16 cellular contexts compared by ENCODE assay signal in genomic region chr17:37493249-37494027, GRCh38. TPM values are rescaled to one million over a fixed set of nuclear protein-coding genes. Genes with fewer than 3 reads are reported as not detected.
A peak's percentile ranks its signal among the peaks of the same experiment; 100 is the strongest.
DNase-seq lines count a peak whose midpoint lies in the region; ATAC-seq, FAIRE-seq and TF ChIP-seq lines count a peak whose summit lies in the region.
"Had no signal": no experiment of that assay in that cellular context is flagged by ENCODE, and none has a peak within 500 bp of the region (broad histone marks: within the 10 kb centered on the region; RNA-seq: fewer than 3 reads in every experiment).

No MANE protein-coding gene starts in this region.

- no peak overlapping the region for H2AK5ac ChIP-seq in neuronal stem cell (ENCODE audit: low read depth, low read length)

- H3K18ac ChIP-seq in neuronal stem cell (ENCODE audit: low read length): no peak overlapping the region

- no peak overlapping the region for H3K23ac ChIP-seq in neuronal stem cell (ENCODE audit: low read depth, low read length, poor library complexity)

- no peak overlapping the region for H3K4ac ChIP-seq in neuronal stem cell (ENCODE audit: low read length)

- no peak for ATAC-seq in stimulated activated memory B cell treated with anti-CD40 and anti-IgM and Interleukin-4, amounts not matched to agents 10 μg/mL and 1 μg/mL and 100 μg/mL, for 72 hours
- no peak for ATAC-seq in GM21447 (IDR thresholded peaks at IDR 0.05; ENCODE audit: unreplicated experiment)

- H3K27me3 ChIP-seq in BJ (ENCODE audit: control insufficient read depth, insufficient read depth, low read length): no peaks in the 10 kb centered on the region
- H3K27me3 ChIP-seq in bronchial epithelial cell (ENCODE audit: control insufficient read depth, insufficient read depth, low read length): no peaks in the 10 kb centered on the region
- H3K27me3 ChIP-seq in muscle layer of duodenum (ENCODE audit: low read depth, low read length): no peaks in the 10 kb centered on the region
- peaks cover 0 to 7% (median 0%) of the 10 kb centered on the region in 3 experiments for H3K27me3 ChIP-seq in neuronal stem cell (ENCODE audit: control insufficient read depth in 3 of 3, insufficient read depth in 3 of 3, low read depth in 1 of 3, low read length in 3 of 3)
- H3K27me3 ChIP-seq: tibial nerve had no signal

- H4K91ac ChIP-seq in neuronal stem cell (ENCODE audit: low read depth, low read length, poor library complexity): no peak overlapping the region

- H3K27ac ChIP-seq in muscle layer of duodenum (ENCODE audit: low read length): peak overlapping the region; percentile 36
- H3K27ac ChIP-seq in neuronal stem cell (replicated peaks; ENCODE audit: low read length): no peak overlapping the region
- H3K27ac ChIP-seq: neutrophil had no signal

- H3K4me2 ChIP-seq in neuronal stem cell (ENCODE audit: insufficient read depth, low read length, poor library complexity, severe bottlenecking): no peak overlapping the region

- no peak for TF ChIP-seq CTCF in BJ (IDR thresholded peaks at IDR 0.05; ENCODE audit: insufficient read depth, low read depth, low read length)
- TF ChIP-seq CTCF in bronchial epithelial cell (IDR thresholded peaks at IDR 0.05; ENCODE audit: insufficient read depth, low read length, severe bottlenecking): no peak

- no peaks in the 10 kb centered on the region for H3K36me3 ChIP-seq in BJ (ENCODE audit: control insufficient read depth, insufficient read depth, low read length)
- peaks cover 4% of the 10 kb centered on the region for H3K36me3 ChIP-seq in bronchial epithelial cell (ENCODE audit: control insufficient read depth, insufficient read depth, low read length)
- H3K36me3 ChIP-seq in muscle layer of duodenum (ENCODE audit: control insufficient read depth in 1 of 2, insufficient read depth in 2 of 2, low read length in 2 of 2): peaks cover 0 to 4% of the 10 kb centered on the region in 2 donors
- peaks cover 0 to 4% of the 10 kb centered on the region in 2 donors for H3K36me3 ChIP-seq in neuronal stem cell (replicated peaks in 1 of 2; ENCODE audit: control insufficient read depth in 2 of 2, insufficient read depth in 2 of 2, low read length in 2 of 2)
- H3K36me3 ChIP-seq: neutrophil, tibial nerve had no signal

- no peak overlapping the region for H3K4me3 Mint-ChIP-seq in stimulated activated memory B cell treated with anti-CD40 and anti-IgM and Interleukin-4, amounts not matched to agents 10 μg/mL and 1 μg/mL and 100 μg/mL, for 72 hours

- peak; percentile 98 for DNase-seq in BJ (ENCODE audit: low read depth)
- DNase-seq in LHCN-M2 (ENCODE audit: low read depth): peak; percentile 91
- DNase-seq in bronchial epithelial cell (ENCODE audit: low read depth): peak; percentile 96
- DNase-seq in NCI-H748 (lab: John Stamatoyannopoulos, UW; ENCODE audit: unreplicated experiment): no peak
- no peak for DNase-seq in neuronal stem cell (ENCODE audit: low spot score)
- DNase-seq: activated effector memory CD4-positive, alpha-beta T cell treated with anti-CD3 and anti-CD28 coated beads, Interleukin-2, amount 50 U/mL, for 16 hours; COR-L47; effector memory CD4-positive, alpha-beta T cell; kidney; NCI-H2171 had no signal

- no peak overlapping the region for H4K8ac ChIP-seq in neuronal stem cell (ENCODE audit: low read depth, low read length)

- no peak overlapping the region for H3K9ac ChIP-seq in neuronal stem cell (ENCODE audit: low read depth, low read length, poor library complexity)

- POLR2A ChIA-PET in BJ (lab: Charles Lee): no interaction called here

- H3K79me1 ChIP-seq in neuronal stem cell (ENCODE audit: low read depth, low read length): peaks cover 7% of the 10 kb centered on the region

- no peak overlapping the region for H2BK15ac ChIP-seq in neuronal stem cell (ENCODE audit: low read length)

- no peak overlapping the region for H3K14ac ChIP-seq in neuronal stem cell (ENCODE audit: low read length)

- H3K9me3 ChIP-seq in muscle layer of duodenum (ENCODE audit: control insufficient read depth in 1 of 2, low read length in 2 of 2) (no peaks in the 10 kb centered on the region), neuronal stem cell (replicated peaks in 1 of 2; ENCODE audit: control insufficient read depth in 2 of 2, insufficient read depth in 1 of 2, low read depth in 1 of 2, low read length in 2 of 2) (no peaks in the 10 kb centered on the region)
- H3K9me3 ChIP-seq: neutrophil, tibial nerve had no signal

- peaks cover 21% of the 10 kb centered on the region for H3K4me1 Mint-ChIP-seq in stimulated activated memory B cell treated with anti-CD40 and anti-IgM and Interleukin-4, amounts not matched to agents 10 μg/mL and 1 μg/mL and 100 μg/mL, for 72 hours

- no peaks in the 10 kb centered on the region for H3K27me3 Mint-ChIP-seq in stimulated activated memory B cell treated with anti-CD40 and anti-IgM and Interleukin-4, amounts not matched to agents 10 μg/mL and 1 μg/mL and 100 μg/mL, for 72 hours
- H3K27me3 Mint-ChIP-seq: IgD-negative memory B cell had no signal

- no peak for FAIRE-seq in bronchial epithelial cell (lab: Jason Lieb, UNC)
- FAIRE-seq: kidney had no signal

- H3K9me3 Mint-ChIP-seq in stimulated activated memory B cell treated with anti-CD40 and anti-IgM and Interleukin-4, amounts not matched to agents 10 μg/mL and 1 μg/mL and 100 μg/mL, for 72 hours: no peaks in the 10 kb centered on the region
- H3K9me3 Mint-ChIP-seq: IgD-negative memory B cell had no signal

- no peak overlapping the region for H2BK5ac ChIP-seq in neuronal stem cell (ENCODE audit: low read length)

- H3K4me3 ChIP-seq in BJ (ENCODE audit: low read depth, low read length) (no peak overlapping the region), bronchial epithelial cell (ENCODE audit: low read depth, low read length) (no peak overlapping the region), muscle layer of duodenum (ENCODE audit: low read depth in 1 of 2, low read length in 2 of 2) (no peak overlapping the region), neuronal stem cell (ENCODE audit: low read length in 2 of 2) (no peak overlapping the region)
- H3K4me3 ChIP-seq: tibial nerve had no signal

- CTCF ChIA-PET in BJ (lab: Yijun Ruan, JAX): no interaction called here

- no peak overlapping the region for H2AFZ ChIP-seq in neuronal stem cell (ENCODE audit: low read length)

- no CpG with 5 or more reads among the region's 2 CpGs for WGBS in neuronal stem cell (ENCODE audit: extremely low coverage in 2 of 2, insufficient read length in 2 of 2, insufficient replicate concordance in 1 of 2), 2 donors

- H3K4me1 ChIP-seq in muscle layer of duodenum (ENCODE audit: control insufficient read depth in 1 of 2, insufficient read depth in 2 of 2, low read length in 2 of 2) (peaks cover 5 to 31% of the 10 kb centered on the region in 2 donors), neuronal stem cell (ENCODE audit: control insufficient read depth in 2 of 2, insufficient read depth in 1 of 2, low read depth in 1 of 2, low read length in 2 of 2) (peaks cover 10 to 20% of the 10 kb centered on the region in 2 donors)

- H3K36me3 Mint-ChIP-seq in stimulated activated memory B cell treated with anti-CD40 and anti-IgM and Interleukin-4, amounts not matched to agents 10 μg/mL and 1 μg/mL and 100 μg/mL, for 72 hours: no peaks in the 10 kb centered on the region

- no peak overlapping the region for H2BK120ac ChIP-seq in neuronal stem cell (ENCODE audit: low read depth, low read length)

- H2BK12ac ChIP-seq in neuronal stem cell (ENCODE audit: low read length): no peak overlapping the region

- no peak overlapping the region for H3K27ac Mint-ChIP-seq in stimulated activated memory B cell treated with anti-CD40 and anti-IgM and Interleukin-4, amounts not matched to agents 10 μg/mL and 1 μg/mL and 100 μg/mL, for 72 hours

RNA-seq across cellular contexts. Expression of gene DUSP14, which starts 3.7 kb away (rescaled TPM):
- polyA plus RNA-seq in BJ (2011; rRNA removed): 123 and 152 TPM in 2 replicates
- 54.4 and 94.0 TPM in 2 replicates for polyA minus RNA-seq in BJ (2011; rRNA and poly(A)+ RNA removed)
- total RNA-seq in LHCN-M2 (2014; rRNA removed) (51.0 and 52.8 TPM in 2 replicates), bronchial epithelial cell (68.4 and 79.6 TPM in 2 replicates)
- polyA plus RNA-seq in LHCN-M2 (2012): 63.1 TPM
- 24.2 TPM for polyA plus RNA-seq in neuronal stem cell (2013, experiment 1 of 2)
- polyA plus RNA-seq in neuronal stem cell (2013, experiment 2 of 2): 24.1 TPM

Comparison
In these comparisons a context has a peak if more than half of its experiments do, and no peak if none do; other contexts are left out.
1. DNase-seq: peak in BJ (single experiment), LHCN-M2 (single experiment) and bronchial epithelial cell (single experiment); none in NCI-H748 (single experiment) and neuronal stem cell (single experiment).